ENCODE assay signal across 9 cellular contexts in the genomic region with DNA sequence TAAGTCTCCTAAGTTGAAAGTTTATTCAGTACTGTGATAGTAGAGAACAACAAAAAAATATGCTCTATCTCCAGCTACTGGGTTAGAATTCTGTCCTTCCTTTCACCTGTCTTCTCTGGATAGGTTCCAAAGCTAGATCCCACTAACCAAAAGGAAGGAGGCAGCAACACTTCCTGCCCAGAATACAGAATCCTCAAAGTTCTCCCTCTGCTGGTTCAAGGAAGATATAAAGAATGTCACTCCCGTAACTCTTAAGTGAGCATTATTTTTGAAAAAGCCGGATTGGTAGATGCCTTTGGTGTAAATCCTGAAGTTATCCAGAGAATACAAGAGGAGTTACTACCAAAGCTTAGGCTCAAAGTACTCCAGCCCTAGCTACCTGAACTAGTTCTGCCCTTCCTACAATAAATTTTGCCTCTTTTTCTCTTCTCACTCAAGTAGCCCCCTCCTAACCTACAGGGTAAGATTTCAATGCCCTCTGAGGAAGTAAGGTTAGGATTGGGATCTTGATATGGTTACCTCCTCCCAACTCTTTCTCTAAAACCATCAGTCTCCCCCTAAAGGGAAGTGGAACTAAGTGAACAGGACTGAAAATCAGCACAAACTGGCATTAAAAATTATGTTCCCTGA. TPM values are rescaled to one million over a fixed set of nuclear protein-coding genes. Genes with fewer than 3 reads are reported as not detected.
DNase-seq lines count a peak whose midpoint lies in the region; ATAC-seq and TF ChIP-seq lines count a peak whose summit lies in the region.
"Had no signal": no experiment of that assay in that cellular context is flagged by ENCODE, and none has a peak within 500 bp of the region (broad histone marks: within the 10 kb centered on the region; RNA-seq: fewer than 3 reads in every experiment).

No MANE protein-coding gene starts in this region.

- H3K27ac Mint-ChIP-seq in central memory CD8-positive, alpha-beta T cell (ENCODE audit: low read depth), result peak overlapping the region; percentile 19

- H3K27ac ChIP-seq in cardiac muscle cell (no peak overlapping the region), lung (ENCODE audit: low read depth in 1 of 2, low read length in 1 of 2) (no peak overlapping the region)
- H3K27ac ChIP-seq: epithelial cell of prostate had no signal

- 28 to 29% methylated on average over 2 of the region's 2 CpGs for WGBS in lung, 2 donors

- H3K36me3 ChIP-seq in cardiac muscle cell (peaks cover 22% of the 10 kb centered on the region), lung (ENCODE audit: control insufficient read depth in 2 of 2, insufficient read depth in 2 of 2, low read length in 2 of 2) (peaks cover 9 to 25% of the 10 kb centered on the region in 2 donors)

- H3K36me3 Mint-ChIP-seq in central memory CD8-positive, alpha-beta T cell (ENCODE audit: insufficient read depth), result peaks cover 19% of the 10 kb centered on the region

- TF ChIP-seq CTCF in cardiac muscle cell (IDR thresholded peaks at IDR 0.05; ENCODE audit: low read depth, low read length) (peak; percentile 60), lung (IDR thresholded peaks at IDR 0.05; ENCODE audit: control extremely low read depth, extremely low read depth) (peak; percentile 22)

- ATAC-seq in Right ventricle myocardium inferior (no peak), lung (ENCODE audit: insufficient read depth, low FRiP score) (no peak), GM19463 (IDR thresholded peaks at IDR 0.05; ENCODE audit: unreplicated experiment) (no peak), HG02763 (IDR thresholded peaks at IDR 0.05; ENCODE audit: unreplicated experiment) (no peak)
- ATAC-seq in central memory CD8-positive, alpha-beta T cell (replicated peaks; ENCODE audit: extremely low read depth, poor library complexity, severe bottlenecking), result no peak

- peaks cover 18% of the 10 kb centered on the region for H3K4me1 Mint-ChIP-seq in central memory CD8-positive, alpha-beta T cell

- no peaks in the 10 kb centered on the region for H3K27me3 ChIP-seq in cardiac muscle cell
- H3K27me3 ChIP-seq in lung (ENCODE audit: control insufficient read depth, insufficient read depth), result no peaks in the 10 kb centered on the region

- no peaks in the 10 kb centered on the region for H3K9me3 Mint-ChIP-seq in central memory CD8-positive, alpha-beta T cell

- H3K4me1 ChIP-seq in cardiac muscle cell (ENCODE audit: low read depth) (no peaks in the 10 kb centered on the region), lung (ENCODE audit: control insufficient read depth in 2 of 2, insufficient read depth in 2 of 2, low read length in 2 of 2) (peaks cover 0 to 4% of the 10 kb centered on the region in 2 donors)

- no peaks in the 10 kb centered on the region for H3K27me3 Mint-ChIP-seq in central memory CD8-positive, alpha-beta T cell

- no peak overlapping the region for H3K4me3 Mint-ChIP-seq in central memory CD8-positive, alpha-beta T cell

- DNase-seq in cardiac muscle cell (ENCODE audit: low read depth in 1 of 2, low spot score in 1 of 2) (peak; percentile 73 to 77), Right ventricle myocardium inferior (ENCODE audit: missing footprints) (no peak), NCI-H226 (peak; percentile 55), lung (ENCODE audit: low spot score) (no peak)
- no peak for DNase-seq in central memory CD8-positive, alpha-beta T cell (ENCODE audit: low spot score in 2 of 2)
- DNase-seq in effector CD4-positive, alpha-beta T cell, result no peak

- H3K9me3 ChIP-seq in cardiac muscle cell (ENCODE audit: low read depth) (no peaks in the 10 kb centered on the region), lung (ENCODE audit: control insufficient read depth in 2 of 2, insufficient read depth in 1 of 2, low read length in 1 of 2) (no peaks in the 10 kb centered on the region)

- H3K4me3 ChIP-seq in cardiac muscle cell, result no peak overlapping the region
- H3K4me3 ChIP-seq in lung, result no peak overlapping the region

- intact Hi-C loops in Right ventricle myocardium inferior (cut with DNase I), result loop anchor here (2.0 kb wide), 1 partner anchor 74 kb away; no protein-coding TSS in a partner anchor

RNA-seq across cellular contexts. Expression of gene CRIP3, which starts 26.0 kb away (rescaled TPM):
- total RNA-seq in cardiac muscle cell (1.4 and 5.2 TPM in 2 replicates), Right ventricle myocardium inferior (7.1 TPM), lung (1 to 10 TPM in 1 of 2 donors, under 1 TPM in 1; 0.83 to 1.3 TPM)
- polyA plus RNA-seq in cardiac muscle cell (3.6 and 3.8 TPM in 2 replicates), lung (under 1 TPM; 0.39 to 0.69 TPM)

RNA-seq across cellular contexts. Expression of gene ZNF318, which starts 34.9 kb away (rescaled TPM):
- total RNA-seq in cardiac muscle cell, result 14.8 and 27.2 TPM in 2 replicates
- polyA plus RNA-seq in cardiac muscle cell, result 16.2 and 22.9 TPM in 2 replicates
- total RNA-seq in Right ventricle myocardium inferior, result 11.3 TPM
- total RNA-seq in lung, result 10 to 100 TPM; 12.5 to 20.5 TPM
- polyA plus RNA-seq in lung, result 1 to 10 TPM; 4.1 to 5.1 TPM

RNA-seq across cellular contexts. Expression of gene SLC22A7, which starts 36.5 kb away (rescaled TPM):
- total RNA-seq in cardiac muscle cell, result not detected in 2 replicates
- 0.51 TPM in 1 of 2 replicates, not detected in the other for polyA plus RNA-seq in cardiac muscle cell
- total RNA-seq in Right ventricle myocardium inferior, result not detected
- not detected for total RNA-seq in lung
- polyA plus RNA-seq in lung, result not detected

Comparison
In these comparisons a context has a peak if more than half of its experiments do, and no peak if none do; other contexts are left out.
1. DNase-seq: peak in cardiac muscle cell (2 of 2) and NCI-H226 (single experiment); none in Right ventricle myocardium inferior (single experiment), central memory CD8-positive, alpha-beta T cell (0 of 2), lung (single experiment) and effector CD4-positive, alpha-beta T cell (single experiment).